In the genomic region with DNA sequence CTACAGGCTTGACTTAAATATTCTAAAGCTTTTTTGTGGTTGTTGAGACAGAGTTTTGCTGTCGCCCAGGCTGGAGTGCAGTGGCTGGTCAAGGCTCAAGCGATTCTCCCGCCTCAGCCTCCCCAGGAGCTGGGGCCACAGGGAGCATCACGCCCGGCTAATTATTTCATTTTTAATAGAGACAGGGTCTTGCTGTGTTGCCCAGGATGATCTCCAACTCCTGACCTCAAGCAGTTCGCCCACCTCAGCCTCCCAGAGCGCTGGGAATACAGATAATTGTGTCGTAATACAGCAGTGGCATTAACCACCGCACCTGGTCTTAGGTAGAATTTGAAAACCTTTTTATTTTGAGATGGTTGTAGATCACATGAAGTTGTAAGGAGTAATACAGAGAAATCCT, we compare ENCODE assay signal across 8 cellular contexts. TPM values are rescaled to one million over a fixed set of nuclear protein-coding genes. Genes with fewer than 3 reads are reported as not detected.
A peak's percentile ranks its signal among the peaks of the same experiment; 100 is the strongest.
DNase-seq lines count a peak whose midpoint lies in the region; ATAC-seq, FAIRE-seq and TF ChIP-seq lines count a peak whose summit lies in the region.

No MANE protein-coding gene starts in this region.

- H3K36me3 ChIP-seq in adrenal gland (replicated peaks in 1 of 2) (peaks cover 0 to 12% of the 10 kb centered on the region in 2 donors), testis (ENCODE audit: low read depth, missing control alignments) (no peaks in the 10 kb centered on the region)

- H3K4me3 ChIP-seq in adrenal gland (peak overlapping the region in 2 of 4 donors; percentile 80 to 95), testis (peak overlapping the region; percentile 77 to 95)

- ATAC-seq in left lobe of liver: no peak

- peak overlapping the region in 3 of 5 donors; percentile 79 to 94 (median 90) for H3K27ac ChIP-seq in adrenal gland
- peak overlapping the region; percentile 83 to 90 for H3K27ac ChIP-seq in testis

- H3K36me3 Mint-ChIP-seq in activated T-cell treated with anti-CD3 and anti-CD28 coated beads, Interleukin-2, amount 50 U/mL, for 24 hours (ENCODE audit: low read depth): peaks cover 40% of the 10 kb centered on the region

- H3K4me3 Mint-ChIP-seq in activated T-cell treated with anti-CD3 and anti-CD28 coated beads, Interleukin-2, amount 50 U/mL, for 24 hours: peak overlapping the region; percentile 74

- no peak for FAIRE-seq in GM12891 (lab: Jason Lieb, UNC)

- no peaks in the 10 kb centered on the region for H3K27me3 Mint-ChIP-seq in activated T-cell treated with anti-CD3 and anti-CD28 coated beads, Interleukin-2, amount 50 U/mL, for 24 hours

- peaks cover 72% of the 10 kb centered on the region for H3K4me1 Mint-ChIP-seq in activated T-cell treated with anti-CD3 and anti-CD28 coated beads, Interleukin-2, amount 50 U/mL, for 24 hours (ENCODE audit: low read depth)

- H3K27me3 ChIP-seq in adrenal gland (no peaks in the 10 kb centered on the region), testis (no peaks in the 10 kb centered on the region)

- DNase-seq in activated T-cell treated with anti-CD3 and anti-CD28 coated beads, Interleukin-2, amount 50 U/mL, for 24 hours: no peak
- DNase-seq in activated T-cell treated with anti-CD3 and anti-CD28 coated beads for 4 hours: no peak
- no peak for DNase-seq in adrenal gland
- peak; percentile 41 for DNase-seq in left lobe of liver (ENCODE audit: low spot score)
- no peak for DNase-seq in testis
- DNase-seq in NCI-H526 (lab: John Stamatoyannopoulos, UW): no peak
- no peak for DNase-seq in COLO668 (lab: John Stamatoyannopoulos, UW; ENCODE audit: unreplicated experiment)
- DNase-seq in GM12891 (ENCODE audit: insufficient read length, low spot score): no peak

- TF ChIP-seq CTCF in adrenal gland (IDR thresholded peaks at IDR 0.05): no peak
- no peak for TF ChIP-seq CTCF in testis (IDR thresholded peaks at IDR 0.05)

- no peak for TF ChIP-seq POLR2A in adrenal gland (IDR thresholded peaks at IDR 0.05)
- no peak for TF ChIP-seq POLR2A in testis (IDR thresholded peaks at IDR 0.05)
- TF ChIP-seq POLR2A in GM12891 (IDR thresholded peaks at IDR 0.05; ENCODE audit: low read depth, low read length): no peak

- H3K9me3 ChIP-seq in adrenal gland (replicated peaks in 1 of 3) (no peaks in the 10 kb centered on the region), testis (no peaks in the 10 kb centered on the region)

- H3K9me3 Mint-ChIP-seq in activated T-cell treated with anti-CD3 and anti-CD28 coated beads, Interleukin-2, amount 50 U/mL, for 24 hours: no peaks in the 10 kb centered on the region

- WGBS in adrenal gland, 4 donors: 45 to 64% (median 54%) methylated on average over 9 of the region's 9 CpGs
- 31 to 56% methylated on average over 9 of the region's 9 CpGs for WGBS in testis, 2 donors

- peak overlapping the region; percentile 64 for H3K27ac Mint-ChIP-seq in activated T-cell treated with anti-CD3 and anti-CD28 coated beads, Interleukin-2, amount 50 U/mL, for 24 hours

- intact Hi-C loops in adrenal gland (cut with DNase I) (no loop called here), testis (cut with DNase I; ENCODE audit: low total_unique reads) (no loop called here)

- peaks cover 29 to 63% of the 10 kb centered on the region in 2 donors for H3K4me1 ChIP-seq in adrenal gland (replicated peaks in 1 of 2)
- H3K4me1 ChIP-seq in testis: peaks cover 30% of the 10 kb centered on the region

TF ChIP-seq in GM12891, 5 proteins besides CTCF, POLR2A, EP300 and RAD21:
- TF ChIP-seq SPI1 (IDR thresholded peaks at IDR 0.05; ENCODE audit: low read depth, low read length): no peak
- no peak for TF ChIP-seq POU2F2 (IDR thresholded peaks at IDR 0.05; ENCODE audit: low read depth, low read length)
- no peak for TF ChIP-seq POLR2AphosphoS5 (IDR thresholded peaks at IDR 0.05; ENCODE audit: low read depth, low read length)
- TF ChIP-seq PAX5 (IDR thresholded peaks at IDR 0.05; ENCODE audit: insufficient read depth, low read length, severe bottlenecking): no peak
- TF ChIP-seq TAF1 (IDR thresholded peaks at IDR 0.05; ENCODE audit: low read depth, low read length): no peak

RNA-seq across cellular contexts. Expression of gene DCUN1D2, which starts 1.5 kb away (rescaled TPM):
- total RNA-seq in adrenal gland (10 to 100 TPM in 7 of 8 donors, 1 to 10 TPM in 1; 8.1 to 23.5 (median 17.4) TPM), left lobe of liver (10.0 TPM), testis (10 to 100 TPM; 65.9 to 78.5 TPM)
- polyA plus RNA-seq in adrenal gland (10 to 100 TPM in 2 of 3 donors, 1 to 10 TPM in 1; 9.4 to 28.0 (median 21.7) TPM), testis (ENCODE audit: insufficient read depth, low read depth, low replicate concordance) (16.3 TPM)
- polyA plus RNA-seq in GM12891 (2012; ENCODE audit: low read depth, missing spikeins): 5.4 TPM

RNA-seq across cellular contexts. Expression of gene ADPRHL1, which starts 38.7 kb away (rescaled TPM):
- total RNA-seq in adrenal gland (10 to 100 TPM in 2 of 8 donors, 1 to 10 TPM in 6; 2.7 to 14.2 (median 4.5) TPM), left lobe of liver (1.2 TPM), testis (1 to 10 TPM; 6.6 to 9.3 TPM)
- polyA plus RNA-seq in adrenal gland (1 to 10 TPM; 2.0 to 4.2 (median 3.3) TPM), testis (ENCODE audit: insufficient read depth, low read depth, low replicate concordance) (6.2 TPM)
- polyA plus RNA-seq in GM12891 (2012; ENCODE audit: low read depth, missing spikeins): 2.2 TPM
